Comparison of ENCODE assay signal across 20 cellular contexts in genomic region chr4:124146071-124146470, GRCh38.
"Had no signal": no experiment of that assay in that cellular context is flagged by ENCODE, and none has a peak within 500 bp of the region (broad histone marks: within the 10 kb centered on the region; RNA-seq: fewer than 3 reads in every experiment).

No MANE protein-coding gene starts in this region.

- DNase-seq: caudate nucleus; colonic mucosa; effector CD4-positive, alpha-beta T cell; foreskin keratinocyte; kidney; left cardiac atrium; mammary epithelial cell; mucosa of descending colon; naive thymus-derived CD8-positive, alpha-beta T cell; posterior cingulate gyrus; small intestine; stimulated activated CD4-positive, alpha-beta T cell treated with anti-CD3 and anti-CD28 coated beads, Interleukin-4, amount 100 ng/mL, for 1 hour; stimulated activated CD8-positive, alpha-beta memory T cell treated with anti-CD3 and anti-CD28 coated beads, Interleukin-4, amount 100 ng/mL, for 48 hours; stimulated activated naive CD8-positive, alpha-beta T cell treated with anti-CD3 and anti-CD28 coated beads, Interleukin-15, Interleukin-2, amounts not matched to agents 100 U/mL and 50 U/mL, for 24 hours; transverse colon had no signal

- H3K9me3 ChIP-seq: colonic mucosa, esophagus muscularis mucosa, mucosa of descending colon, suprapubic skin, transverse colon had no signal

- H3K4me3 ChIP-seq: colonic mucosa, esophagus muscularis mucosa, hepatocyte, mucosa of descending colon, suprapubic skin, transverse colon had no signal

- H3K27ac ChIP-seq: colonic mucosa, epithelial cell of prostate, esophagus muscularis mucosa, foreskin keratinocyte, hepatocyte, suprapubic skin, transverse colon had no signal

- H3K36me3 ChIP-seq: colonic mucosa, esophagus muscularis mucosa, suprapubic skin, transverse colon had no signal

- ATAC-seq: foreskin keratinocyte; mucosa of descending colon; naive thymus-derived CD8-positive, alpha-beta T cell; stimulated activated effector memory CD8-positive, alpha-beta T cell treated with anti-CD3 and anti-CD28 coated beads, Interleukin-12 subunit alpha, Interleukin-12 subunit beta, amount 100 ng/mL, for 72 hours; stimulated activated naive CD8-positive, alpha-beta T cell treated with anti-CD3 and anti-CD28 coated beads, Interleukin-15, Interleukin-2, amounts not matched to agents 100 U/mL and 50 U/mL, for 24 hours had no signal

- H3K27me3 ChIP-seq: colonic mucosa, esophagus muscularis mucosa, hepatocyte, suprapubic skin, transverse colon had no signal

- H3K4me1 ChIP-seq: colonic mucosa, transverse colon had no signal
